19 cellular contexts compared by ENCODE assay signal in genomic region chr2:27792759-27793158, GRCh38. TPM values are rescaled to one million over a fixed set of nuclear protein-coding genes. Genes with fewer than 3 reads are reported as not detected.
DNase-seq lines count a peak whose midpoint lies in the region; ATAC-seq and TF ChIP-seq lines count a peak whose summit lies in the region.
"Had no signal": no experiment of that assay in that cellular context is flagged by ENCODE, and none has a peak within 500 bp of the region (broad histone marks: within the 10 kb centered on the region; RNA-seq: fewer than 3 reads in every experiment).

No MANE protein-coding gene starts in this region.

- H3K4me1 ChIP-seq in A673 (ENCODE audit: insufficient read depth, low read length, poor library complexity, severe bottlenecking) = no peaks in the 10 kb centered on the region

- no peaks in the 10 kb centered on the region for H3K9me3 Mint-ChIP-seq in HFFc6
- H3K9me3 Mint-ChIP-seq: dendritic cell treated with granulocyte-macrophage colony-stimulating factor and Interleukin-4, amounts not matched to agents 40 ng/mL and 50 ng/mL, for 4 days; GM23338; stimulated activated naive CD8-positive, alpha-beta T cell treated with anti-CD3 and anti-CD28 coated beads, Interleukin-15, Interleukin-2, amounts not matched to agents 100 ng/mL and 50 ng/mL, for 24 hours had no signal

- H3K27ac Mint-ChIP-seq in HFFc6 = peak overlapping the region; percentile 87
- H3K27ac Mint-ChIP-seq: dendritic cell treated with granulocyte-macrophage colony-stimulating factor and Interleukin-4, amounts not matched to agents 40 ng/mL and 50 ng/mL, for 4 days; GM23338; mesothelial cell of epicardium had no signal

- H3K27me3 Mint-ChIP-seq in HFFc6 (ENCODE audit: insufficient read depth) = peaks cover 1% of the 10 kb centered on the region; the same call in 1 of the 2 replicates
- H3K27me3 Mint-ChIP-seq: dendritic cell treated with granulocyte-macrophage colony-stimulating factor and Interleukin-4, amounts not matched to agents 40 ng/mL and 50 ng/mL, for 4 days; stimulated activated naive CD8-positive, alpha-beta T cell treated with anti-CD3 and anti-CD28 coated beads, Interleukin-15, Interleukin-2, amounts not matched to agents 100 ng/mL and 50 ng/mL, for 24 hours had no signal

- ATAC-seq in SK-N-SH treated with all-trans-retinoic acid at 6 μM for 48 hours = peak; percentile 69
- ATAC-seq in HG03135 (IDR thresholded peaks at IDR 0.05; ENCODE audit: unreplicated experiment) = no peak
- ATAC-seq: GM23338, Right ventricle myocardium inferior had no signal

- H3K4me1 Mint-ChIP-seq in HFFc6 (ENCODE audit: low read depth) = peaks cover 59% of the 10 kb centered on the region
- H3K4me1 Mint-ChIP-seq: GM23338, mesothelial cell of epicardium had no signal

- H3K36me3 ChIP-seq in A673 (ENCODE audit: insufficient read depth, low read length, poor library complexity, severe bottlenecking) = no peaks in the 10 kb centered on the region

- no peaks in the 10 kb centered on the region for H3K27me3 ChIP-seq in A673 (replicated peaks; ENCODE audit: insufficient read depth, low read depth, low read length, poor library complexity)

- H3K27ac ChIP-seq in A673 (ENCODE audit: low read depth, low read length, poor library complexity, severe bottlenecking) = no peak overlapping the region

- no TSS peak for BruUV-seq in A673 (replicated peaks; lab: Mats Ljungman, UMichigan)

- H3K9me3 ChIP-seq in A673 (ENCODE audit: low read depth, low read length, poor library complexity, severe bottlenecking) = no peaks in the 10 kb centered on the region

- TF ChIP-seq CTCF in A673 (conservative IDR thresholded peaks at IDR 0.05; ENCODE audit: low read depth, low read length) = no peak
- no peak for TF ChIP-seq CTCF in HFFc6 (IDR thresholded peaks at IDR 0.05)

- H3K4me3 ChIP-seq in A673 (ENCODE audit: low read depth, low read length, poor library complexity, severe bottlenecking) = no peak overlapping the region
- H3K4me3 ChIP-seq: GM23338 had no signal

- intact Hi-C loops in A673 (cut with micrococcal nuclease; ENCODE audit: unreplicated experiment) = no loop called here

- POLR2A ChIA-PET in A673 (lab: Charles Lee; ENCODE audit: low non-redundant PET) = no interaction called here
- POLR2A ChIA-PET in HEK293T (lab: Yijun Ruan, JAX) = no interaction called here

- peaks cover 38% of the 10 kb centered on the region for H3K36me3 Mint-ChIP-seq in HFFc6 (ENCODE audit: low read depth)

- peak overlapping the region; percentile 7; the same call in 1 of the 2 replicates for H3K4me3 Mint-ChIP-seq in HFFc6
- H3K4me3 Mint-ChIP-seq: dendritic cell treated with granulocyte-macrophage colony-stimulating factor and Interleukin-4, amounts not matched to agents 40 ng/mL and 50 ng/mL, for 4 days; GM23338; mesothelial cell of epicardium; stimulated activated naive CD8-positive, alpha-beta T cell treated with anti-CD3 and anti-CD28 coated beads, Interleukin-15, Interleukin-2, amounts not matched to agents 100 ng/mL and 50 ng/mL, for 24 hours had no signal

- DNase-seq in A673 (ENCODE audit: low spot score) (peak; percentile 24), HFFc6 (peak; percentile 57), fibroblast of gingiva (ENCODE audit: low read depth) (peak; percentile 30), NCI-H1048 (lab: John Stamatoyannopoulos, UW) (no peak), HEK293T (ENCODE audit: extremely low spot score) (no peak), NCI-H1105 treated with DMSO at 0.1 percent for 48 hours (lab: John Stamatoyannopoulos, UW) (no peak)
- DNase-seq: amygdala, foreskin melanocyte, Kasumi-1, NCI-H2029, occipital lobe, T-helper 9 cell had no signal

- CTCF ChIA-PET in A673 (lab: Charles Lee) = no interaction called here
- CTCF ChIA-PET in HEK293T (lab: Yijun Ruan, JAX) = no interaction called here

TF ChIP-seq in SK-N-SH treated with all-trans-retinoic acid at 6 μM for 48 hours, 23 proteins besides CTCF, POLR2A, EP300 and RAD21:
- TF ChIP-seq CSRNP3 (CRISPR knock-in tag; IDR thresholded peaks at IDR 0.05) (no peak), TCF4 (CRISPR knock-in tag; IDR thresholded peaks at IDR 0.05; ENCODE audit: borderline replicate concordance) (0 out of 2 replicates have a peak, but pooled peaks have one; percentile 14), SNAI2 (CRISPR knock-in tag; IDR thresholded peaks at IDR 0.05) (peak; percentile 55; the same call in 1 of the 2 replicates), ISL1 (CRISPR knock-in tag; IDR thresholded peaks at IDR 0.05) (peak; percentile 69)

TF ChIP-seq in HEK293T, 16 proteins besides CTCF, POLR2A, EP300 and RAD21:
- no peak for TF ChIP-seq ZNF384 (IDR thresholded peaks at IDR 0.05)
- TF ChIP-seq SUZ12 (IDR thresholded peaks at IDR 0.05) = no peak
- TF ChIP-seq L3MBTL2 (conservative IDR thresholded peaks at IDR 0.05) = no peak
- TF ChIP-seq TARDBP (IDR thresholded peaks at IDR 0.05) = no peak
- no peak for TF ChIP-seq ELF4 (IDR thresholded peaks at IDR 0.05)
TF ChIP-seq in HEK293T: peak in this region for 0.

RNA-seq across cellular contexts. Expression of gene MRPL33, which starts 21.2 kb away (rescaled TPM):
- total RNA-seq in A673 (2021) = 55.4 and 68.1 TPM in 2 replicates
- total RNA-seq in HFFc6 (2021; fragmentation: NEBNext Ultra II Directional; extraction: Animal tissue kit (Norgen Biotek cat#: 25700)) = 100 to 1,000 TPM; 106 to 151 (median 128) TPM

Comparison
In these comparisons a context has a peak if more than half of its experiments do, and no peak if none do; other contexts are left out.
1. DNase-seq: peak in A673 (single experiment), HFFc6 (single experiment) and fibroblast of gingiva (single experiment); none in NCI-H1048 (single experiment), HEK293T (single experiment) and NCI-H1105 treated with DMSO at 0.1 percent for 48 hours (single experiment).